Comparison of ENCODE assay signal across 11 cellular contexts in genomic region chr5:142684508-142685031, GRCh38. TPM values are rescaled to one million over a fixed set of nuclear protein-coding genes. Genes with fewer than 3 reads are reported as not detected.
DNase-seq lines count a peak whose midpoint lies in the region; ATAC-seq and TF ChIP-seq lines count a peak whose summit lies in the region.
"Had no signal": no experiment of that assay in that cellular context is flagged by ENCODE, and none has a peak within 500 bp of the region (broad histone marks: within the 10 kb centered on the region; RNA-seq: fewer than 3 reads in every experiment).

No MANE protein-coding gene starts in this region.

- no TSS peak for BruUV-seq in mammary epithelial cell (replicated peaks; lab: Mats Ljungman, UMichigan)

- WGBS in mammary epithelial cell (ENCODE audit: low coverage, missing lambda C conversion rate): 0% methylated on average over 8 of the region's 9 CpGs
- 55 to 86% (median 66%) methylated on average over 7 to 9 of the region's 9 CpGs for WGBS in adrenal gland, 4 donors

- peaks cover 66% of the 10 kb centered on the region for H3K4me1 ChIP-seq in mammary epithelial cell (ENCODE audit: insufficient read depth, low read length)
- H3K4me1 ChIP-seq in adrenal gland (replicated peaks in 1 of 2): no peaks in the 10 kb centered on the region

- no peaks in the 10 kb centered on the region for H3K9me3 ChIP-seq in mammary epithelial cell (replicated peaks; ENCODE audit: insufficient read depth, low read length)
- no peaks in the 10 kb centered on the region for H3K9me3 ChIP-seq in adrenal gland (replicated peaks in 1 of 3)

- H3K4me3 ChIP-seq in H7 (ENCODE audit: insufficient read depth, low read depth, low read length): no peak overlapping the region
- H3K4me3 ChIP-seq in mammary epithelial cell (replicated peaks in 1 of 3; ENCODE audit: insufficient read depth in 1 of 3, low read depth in 2 of 3, low read length in 3 of 3): peak overlapping the region; percentile 21 to 43 (median 40)
- H3K4me3 ChIP-seq in adrenal gland: no peak overlapping the region

- H3K36me3 Mint-ChIP-seq in activated naive CD4-positive, alpha-beta T cell treated with anti-CD3 and anti-CD28 coated beads for 36 hours (ENCODE audit: low read depth): no peaks in the 10 kb centered on the region
- H3K36me3 Mint-ChIP-seq: CD4-positive, CD25-positive, alpha-beta regulatory T cell had no signal

- intact Hi-C loops in mammary epithelial cell (cut with micrococcal nuclease): no loop called here
- intact Hi-C loops in sciatic nerve (cut with DNase I): no loop called here
- intact Hi-C loops in activated naive CD4-positive, alpha-beta T cell treated with anti-CD3 and anti-CD28 coated beads for 36 hours (cut with micrococcal nuclease): no loop called here
- intact Hi-C loops in adrenal gland (cut with DNase I): no loop called here

- no peak overlapping the region for H3K4me3 Mint-ChIP-seq in activated naive CD4-positive, alpha-beta T cell treated with anti-CD3 and anti-CD28 coated beads for 36 hours
- H3K4me3 Mint-ChIP-seq: CD4-positive, CD25-positive, alpha-beta regulatory T cell had no signal

- H2AFZ ChIP-seq in mammary epithelial cell (ENCODE audit: low read depth, low read length): peak overlapping the region; percentile 65

- no peaks in the 10 kb centered on the region for H3K27me3 ChIP-seq in H7 (ENCODE audit: control insufficient read depth, insufficient read depth, low read length)
- H3K27me3 ChIP-seq in mammary epithelial cell (ENCODE audit: insufficient read depth, low read length): no peaks in the 10 kb centered on the region
- no peaks in the 10 kb centered on the region for H3K27me3 ChIP-seq in adrenal gland

- H3K9me3 Mint-ChIP-seq in activated naive CD4-positive, alpha-beta T cell treated with anti-CD3 and anti-CD28 coated beads for 36 hours: no peaks in the 10 kb centered on the region

- ATAC-seq in sciatic nerve (peak; percentile 78), GM21737 (IDR thresholded peaks at IDR 0.05; ENCODE audit: unreplicated experiment) (no peak)

- peak overlapping the region; percentile 68 for H3K9ac ChIP-seq in mammary epithelial cell (ENCODE audit: insufficient read depth, low read length)

- CTCF ChIA-PET in mammary epithelial cell (lab: Charles Lee; ENCODE audit: low non-redundant PET): interaction anchor here (0.6 kb wide), 1 partner anchor 102 kb away, joined by 20 read pairs; no protein-coding TSS in a partner anchor
- CTCF ChIA-PET in activated naive CD4-positive, alpha-beta T cell treated with anti-CD3 and anti-CD28 coated beads for 36 hours (lab: Charles Lee): interaction anchor here (0.7 to 1.4 kb wide), 5 partner anchors 13 to 203 kb away, joined by 3 to 4 read pairs (median 3); no protein-coding TSS in a partner anchor

- TF ChIP-seq POLR2A in adrenal gland (IDR thresholded peaks at IDR 0.05): no peak

- H3K79me2 ChIP-seq in mammary epithelial cell (ENCODE audit: insufficient read depth, low read length): peaks cover 3% of the 10 kb centered on the region

- no peaks in the 10 kb centered on the region for H3K27me3 Mint-ChIP-seq in activated naive CD4-positive, alpha-beta T cell treated with anti-CD3 and anti-CD28 coated beads for 36 hours (ENCODE audit: low read depth)

- peak overlapping the region; percentile 82 for H3K4me2 ChIP-seq in mammary epithelial cell (ENCODE audit: insufficient read depth, low read depth, low read length)

- in situ Hi-C loops in mammary epithelial cell (cut with MboI; ENCODE audit: low sequenced_read_pairs in 2 of 2): no loop called here

- peak overlapping the region; percentile 77 for H3K27ac ChIP-seq in mammary epithelial cell (ENCODE audit: insufficient read depth, low read depth, low read length)
- no peak overlapping the region for H3K27ac ChIP-seq in adrenal gland

- H3K4me1 Mint-ChIP-seq in activated naive CD4-positive, alpha-beta T cell treated with anti-CD3 and anti-CD28 coated beads for 36 hours (ENCODE audit: low read depth): no peaks in the 10 kb centered on the region
- H3K4me1 Mint-ChIP-seq: CD4-positive, CD25-positive, alpha-beta regulatory T cell had no signal

- H4K20me1 ChIP-seq in mammary epithelial cell (ENCODE audit: insufficient read depth, low read length): no peaks in the 10 kb centered on the region

- no peaks in the 10 kb centered on the region; the same call in 1 of the 2 replicates for H3K36me3 ChIP-seq in H7 (replicated peaks; ENCODE audit: control insufficient read depth, insufficient read depth, low read length)
- no peaks in the 10 kb centered on the region for H3K36me3 ChIP-seq in mammary epithelial cell (ENCODE audit: insufficient read depth, low read length)
- no peaks in the 10 kb centered on the region for H3K36me3 ChIP-seq in adrenal gland (replicated peaks in 1 of 2)

- no peak overlapping the region for H3K27ac Mint-ChIP-seq in activated naive CD4-positive, alpha-beta T cell treated with anti-CD3 and anti-CD28 coated beads for 36 hours
- H3K27ac Mint-ChIP-seq: CD4-positive, CD25-positive, alpha-beta regulatory T cell had no signal

- TF ChIP-seq CTCF in mammary epithelial cell (conservative IDR thresholded peaks at IDR 0.05 in 1 of 2, IDR thresholded peaks at IDR 0.05 in 1 of 2; ENCODE audit: extremely low read depth in 1 of 2, insufficient read depth in 1 of 2, low read depth in 1 of 2, low read length in 2 of 2) (no peak), adrenal gland (IDR thresholded peaks at IDR 0.05) (no peak)

- DNase-seq in H7: peak; percentile 60
- peak; percentile 44 for DNase-seq in mammary epithelial cell
- peak; percentile 48 for DNase-seq in iPS-NIHi7 (ENCODE audit: extremely low spot score)
- peak; percentile 74 for DNase-seq in sciatic nerve (ENCODE audit: low spot score)
- no peak for DNase-seq in activated naive CD4-positive, alpha-beta T cell treated with anti-CD3 and anti-CD28 coated beads for 36 hours
- no peak for DNase-seq in adrenal gland
- DNase-seq in dedifferentiated amniotic fluid mesenchymal stem cell (ENCODE audit: extremely low spot score): no peak
- DNase-seq: CD4-positive, CD25-positive, alpha-beta regulatory T cell; cerebellar nuclear complex; NCI-H2171 treated with DMSO at 0.1 percent for 48 hours had no signal

- dilution Hi-C loops in mammary epithelial cell (cut with HindIII; ENCODE audit: low sequenced_read_pairs): no loop called here

RNA-seq across cellular contexts. Expression of gene FGF1, which starts 1.3 kb away (rescaled TPM):
- 0.24 and 2.9 TPM in 2 replicates for total RNA-seq in H7 (2014; rRNA removed; shearing (Covaris generic))
- total RNA-seq in mammary epithelial cell (10 to 100 TPM in 1 of 2 donors, 1 to 10 TPM in 1; 7.9 to 22.5 TPM), sciatic nerve (316 TPM), adrenal gland (1 to 10 TPM in 5 of 8 donors, under 1 TPM in 3; 0.42 to 2.5 (median 1.3) TPM)
- polyA plus RNA-seq in mammary epithelial cell (5.0 TPM), adrenal gland (1 to 10 TPM in 1 of 3 donors, under 1 TPM in 2; 0.57 to 1.7 (median 0.64) TPM)
- 8.9 TPM for polyA minus RNA-seq in mammary epithelial cell
- not detected for total RNA-seq in activated naive CD4-positive, alpha-beta T cell treated with anti-CD3 and anti-CD28 coated beads for 36 hours
- total RNA-seq: CD4-positive, CD25-positive, alpha-beta regulatory T cell had no signal
- polyA plus RNA-seq: CD4-positive, CD25-positive, alpha-beta regulatory T cell had no signal

Comparison
In these comparisons a context has a peak if more than half of its experiments do, and no peak if none do; other contexts are left out.
1. DNase-seq: peak in H7 (single experiment), mammary epithelial cell (single experiment), iPS-NIHi7 (single experiment) and sciatic nerve (single experiment); none in activated naive CD4-positive, alpha-beta T cell treated with anti-CD3 and anti-CD28 coated beads for 36 hours (single experiment), adrenal gland (0 of 7) and dedifferentiated amniotic fluid mesenchymal stem cell (single experiment).
2. H3K4me3 ChIP-seq: peak in mammary epithelial cell (3 of 3); none in H7 (single experiment) and adrenal gland (0 of 4).
3. RNA of gene FGF1, which starts 1.3 kb away (total RNA-seq): 316 TPM in sciatic nerve (single experiment); 7.9 to 22.5 TPM in mammary epithelial cell, 0.42 to 2.5 TPM in adrenal gland, 0.24 to 2.9 TPM in H7 and not detected in activated naive CD4-positive, alpha-beta T cell treated with anti-CD3 and anti-CD28 coated beads for 36 hours; every median in the first group is over 10 times any median in the second.